Comparison of ENCODE assay signal across 8 cellular contexts in the genomic region with DNA sequence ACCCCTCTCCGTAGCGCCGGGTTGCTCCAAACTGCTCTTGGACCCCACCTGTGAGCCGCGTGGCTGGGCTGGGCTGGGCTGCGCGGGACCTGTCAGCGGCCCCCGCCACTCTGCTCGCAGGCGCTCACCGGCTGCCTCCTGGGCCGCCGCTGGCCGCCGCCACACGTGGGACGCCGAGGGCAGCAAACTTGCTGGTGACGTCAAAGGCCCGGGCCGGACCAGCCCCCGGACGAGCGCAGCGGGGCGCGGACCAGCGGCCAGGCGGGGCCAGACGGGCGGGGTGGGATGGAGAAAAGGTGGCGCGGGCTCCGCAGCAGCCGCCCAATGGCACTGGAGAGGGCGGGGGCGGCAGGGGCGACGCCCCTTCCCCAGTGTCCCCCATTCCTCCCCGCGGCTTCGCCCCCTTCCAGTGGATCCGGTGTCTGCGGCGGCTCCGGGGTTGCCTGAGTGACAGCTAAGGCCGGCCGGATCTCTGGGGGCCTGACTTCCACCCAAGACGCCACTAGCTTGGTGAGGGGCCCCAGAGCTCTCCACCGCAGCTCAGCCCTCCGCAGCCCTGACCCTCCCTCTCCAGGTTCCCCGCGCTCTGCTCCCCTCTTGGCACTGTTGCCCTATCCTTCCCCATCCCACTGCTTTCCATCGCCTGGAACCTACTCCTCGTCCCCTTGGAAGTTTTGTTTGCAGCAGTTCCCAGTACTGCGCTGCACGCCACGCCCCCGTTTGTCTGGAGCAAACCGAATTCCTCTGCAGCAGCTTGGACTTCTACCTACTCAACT. TPM values are rescaled to one million over a fixed set of nuclear protein-coding genes. Genes with fewer than 3 reads are reported as not detected.
DNase-seq lines count a peak whose midpoint lies in the region; ATAC-seq and TF ChIP-seq lines count a peak whose summit lies in the region.

Gene HS3ST3A1, minus strand, starts transcription at position 154 of the 776 bp plus-strand sequence. CDS start 800 bp downstream, outside the sequence.

- intact Hi-C loops in IMR-90 (cut with micrococcal nuclease) = loop anchor here (2.0 to 5.0 kb wide), 3 partner anchors 185 to 600 kb away; no protein-coding TSS in a partner anchor

- TF ChIP-seq CTCF in AG04450 (IDR thresholded peaks at IDR 0.05; ENCODE audit: low read depth, low read length) (no peak), IMR-90 (conservative IDR thresholded peaks at IDR 0.05; ENCODE audit: low read depth, low read length) (no peak), astrocyte of the spinal cord (IDR thresholded peaks at IDR 0.05; ENCODE audit: low read depth, low read length) (no peak)

- CTCF ChIA-PET in AG04450 (lab: Charles Lee) = interaction anchor here (0.5 to 1.4 kb wide), 4 partner anchors 8 to 696 kb away, joined by 3 to 6 read pairs (median 3); no protein-coding TSS in a partner anchor
- CTCF ChIA-PET in IMR-90 (lab: Yijun Ruan, JAX) = no interaction called here

- peak within 1 kb of the TSS; percentile 96 for H2AK9ac ChIP-seq in IMR-90 (replicated peaks; ENCODE audit: low read depth, low read length, poor library complexity)

- dilution Hi-C loops in IMR-90 (cut with HindIII; ENCODE audit: low sequenced_read_pairs, unreplicated experiment) = no loop called here

- in situ Hi-C loops in IMR-90 (cut with MboI; ENCODE audit: low sequenced_read_pairs) (no loop called here), astrocyte of the spinal cord (cut with HindIII; ENCODE audit: low sequenced_read_pairs) (no loop called here)

- TF ChIP-seq POLR2A in IMR-90 (IDR thresholded peaks at IDR 0.05; ENCODE audit: low read depth, low read length) (peak; percentile 73), GM18505 (IDR thresholded peaks at IDR 0.05; ENCODE audit: borderline replicate concordance, extremely low read depth, insufficient read depth, insufficient read length) (no peak)

- BruUV-seq in IMR-90 (replicated peaks; lab: Mats Ljungman, UMichigan) = no TSS peak

- peak within 1 kb of the TSS; percentile 71 for H3K56ac ChIP-seq in IMR-90 (ENCODE audit: extremely low read depth, insufficient read depth, low read length)

- peak within 1 kb of the TSS; percentile 92 for H3K14ac ChIP-seq in IMR-90 (replicated peaks; ENCODE audit: low read depth, low read length)

- H3K79me1 ChIP-seq in IMR-90 (ENCODE audit: low read depth in 1 of 2, low read length in 2 of 2) = peaks cover 0 to 17% of the 10 kb centered on the region in 2 experiments; a peak in 1 of 4 replicates

- peak within 1 kb of the TSS; percentile 80 for H2BK120ac ChIP-seq in IMR-90 (ENCODE audit: low read depth, low read length)

- H2AK5ac ChIP-seq in IMR-90 (ENCODE audit: low read depth, low read length) = peak within 1 kb of the TSS; percentile 66

- POLR2A ChIA-PET in AG04450 (lab: Yijun Ruan, JAX) (interaction anchor here (0.5 to 2.4 kb wide), 8 partner anchors 10 to 699 kb away, joined by 3 to 15 read pairs (median 5); partner anchors contain the start of gene HS3ST3B1), IMR-90 (lab: Charles Lee; ENCODE audit: unreplicated experiment) (interaction anchor here (0.8 kb wide), 1 partner anchor 699 kb away, joined by 4 read pairs; the partner anchor contains the start of gene HS3ST3B1)

- 0% methylated on average over 17 of the region's 61 CpGs; no CpG with 5 or more reads in 1 of the 2 experiments for WGBS in IMR-90 (ENCODE audit: extremely low coverage in 2 of 2, insufficient read length in 1 of 2), 2 experiments

- no peaks in the 10 kb centered on the region for H3K36me3 ChIP-seq in IMR-90 (ENCODE audit: control insufficient read depth, insufficient read depth, low read length)

- peak within 1 kb of the TSS; percentile 93 for H2BK5ac ChIP-seq in IMR-90 (ENCODE audit: low read depth, low read length, poor library complexity, severe bottlenecking)

- peak within 1 kb of the TSS; percentile 97 for H2AFZ ChIP-seq in IMR-90 (replicated peaks; ENCODE audit: low read length, poor library complexity)

- no peaks in the 10 kb centered on the region for H3K27me3 ChIP-seq in AG04450 (ENCODE audit: control insufficient read depth, insufficient read depth, low read length)
- H3K27me3 ChIP-seq in IMR-90 (ENCODE audit: control insufficient read depth, insufficient read depth, low read length) = no peaks in the 10 kb centered on the region

- peaks cover 0 to 2% of the 10 kb centered on the region in 2 donors for H3K36me3 Mint-ChIP-seq in stimulated activated naive B cell treated with anti-CD40 and anti-IgM and Interleukin-4, amounts not matched to agents 10 μg/mL and 1 μg/mL and 100 μg/mL, for 72 hours

- H3K4me3 ChIP-seq in AG04450 (ENCODE audit: low read depth, low read length) = peak within 1 kb of the TSS; percentile 87
- H3K4me3 ChIP-seq in IMR-90 (ENCODE audit: insufficient read depth, low read depth, low read length) = peak within 1 kb of the TSS; percentile 93
- H3K4me3 ChIP-seq in astrocyte of the spinal cord (ENCODE audit: low read depth, low read length) = peak within 1 kb of the TSS; percentile 86

- DNase-seq in AG04450 (ENCODE audit: low read depth, low spot score) (peak; percentile 65), IMR-90 (peak; percentile 82), astrocyte of the spinal cord (ENCODE audit: low read depth, low spot score) (peak; percentile 93), iPS-NIHi7 (ENCODE audit: extremely low spot score) (peak; percentile 86), NCI-H526 treated with DMSO at 0.1 percent for 48 hours (lab: John Stamatoyannopoulos, UW) (no peak)
- peak; percentile 8 for DNase-seq in stimulated activated naive B cell treated with anti-CD40 and anti-IgM and Interleukin-4, amounts not matched to agents 10 μg/mL and 1 μg/mL and 100 μg/mL, for 72 hours
- no peak for DNase-seq in activated effector memory CD4-positive, alpha-beta T cell treated with Interleukin-2 at 50 U/mL for 16 hours

- TF ChIP-seq RAD21 in IMR-90 (IDR thresholded peaks at IDR 0.05; ENCODE audit: low read length) = peak; percentile 10; the same call in 1 of the 2 replicates

- H3K4ac ChIP-seq in IMR-90 (ENCODE audit: low read depth, low read length) = peak within 1 kb of the TSS; percentile 90

- peak within 1 kb of the TSS; percentile 88 for H4K5ac ChIP-seq in IMR-90 (ENCODE audit: low read depth, low read length)

- H3K9me3 Mint-ChIP-seq in stimulated activated naive B cell treated with anti-CD40 and anti-IgM and Interleukin-4, amounts not matched to agents 10 μg/mL and 1 μg/mL and 100 μg/mL, for 72 hours = no peaks in the 10 kb centered on the region

- H3K23ac ChIP-seq in IMR-90 (ENCODE audit: low read depth, low read length) = peak within 1 kb of the TSS; percentile 91

- H2BK15ac ChIP-seq in IMR-90 (ENCODE audit: low read depth, low read length) = peak within 1 kb of the TSS; percentile 77; the same call in 2 of the 3 replicates

- peak within 1 kb of the TSS; percentile 86 for H3K27ac ChIP-seq in AG04450 (ENCODE audit: low read depth, low read length)
- peak within 1 kb of the TSS; percentile 98 for H3K27ac ChIP-seq in IMR-90 (ENCODE audit: insufficient read depth, low read length)

- peak within 1 kb of the TSS; percentile 99 for H3K9ac ChIP-seq in IMR-90 (ENCODE audit: low read depth, low read length)

- H4K20me1 ChIP-seq in IMR-90 (ENCODE audit: insufficient read depth, low read length) = no peaks in the 10 kb centered on the region

- H4K8ac ChIP-seq in IMR-90 (ENCODE audit: low read depth in 2 of 2, low read length in 2 of 2) = peak within 1 kb of the TSS; percentile 78; a peak in 3 of 4 replicates

- peaks cover 8 to 21% of the 10 kb centered on the region in 2 donors for H3K4me1 Mint-ChIP-seq in stimulated activated naive B cell treated with anti-CD40 and anti-IgM and Interleukin-4, amounts not matched to agents 10 μg/mL and 1 μg/mL and 100 μg/mL, for 72 hours

- no peaks in the 10 kb centered on the region for H3K9me1 ChIP-seq in IMR-90 (ENCODE audit: insufficient read depth, low read length)

- H3K4me2 ChIP-seq in IMR-90 (ENCODE audit: low read depth, low read length) = peak within 1 kb of the TSS; percentile 96

- peak within 1 kb of the TSS; percentile 56 for H2BK20ac ChIP-seq in IMR-90 (ENCODE audit: low read depth, low read length)

- peak within 1 kb of the TSS; percentile 73 to 85 for H3K4me3 Mint-ChIP-seq in stimulated activated naive B cell treated with anti-CD40 and anti-IgM and Interleukin-4, amounts not matched to agents 10 μg/mL and 1 μg/mL and 100 μg/mL, for 72 hours

- H3K18ac ChIP-seq in IMR-90 (ENCODE audit: low read depth, low read length) = peak within 1 kb of the TSS; percentile 90

- H4K91ac ChIP-seq in IMR-90 (ENCODE audit: insufficient read depth, low read depth, low read length) = peak within 1 kb of the TSS; percentile 90

- peaks cover 52 to 71% of the 10 kb centered on the region in 2 donors for H3K27me3 Mint-ChIP-seq in stimulated activated naive B cell treated with anti-CD40 and anti-IgM and Interleukin-4, amounts not matched to agents 10 μg/mL and 1 μg/mL and 100 μg/mL, for 72 hours

- no peaks in the 10 kb centered on the region for H3K4me1 ChIP-seq in IMR-90 (ENCODE audit: control insufficient read depth, insufficient read depth, low read length)

- H3K9me3 ChIP-seq in AG04450 (ENCODE audit: control insufficient read depth, insufficient read depth, low read length) (no peaks in the 10 kb centered on the region; the same call in 1 of the 2 replicates), IMR-90 (ENCODE audit: control insufficient read depth, insufficient read depth, low read length) (no peaks in the 10 kb centered on the region)

- H3K27ac Mint-ChIP-seq in stimulated activated naive B cell treated with anti-CD40 and anti-IgM and Interleukin-4, amounts not matched to agents 10 μg/mL and 1 μg/mL and 100 μg/mL, for 72 hours = peak within 1 kb of the TSS; percentile 65

- ATAC-seq in IMR-90 (ENCODE audit: low read depth) (peak; percentile 85), GM18505 (IDR thresholded peaks at IDR 0.05; ENCODE audit: unreplicated experiment) (no peak)
- peak; percentile 59 to 60 for ATAC-seq in stimulated activated naive B cell treated with anti-CD40 and anti-IgM and Interleukin-4, amounts not matched to agents 10 μg/mL and 1 μg/mL and 100 μg/mL, for 72 hours (replicated peaks)

TF ChIP-seq in IMR-90, 13 proteins besides CTCF, POLR2A, EP300 and RAD21 (continues in another document):
- TF ChIP-seq MAFK (IDR thresholded peaks at IDR 0.05; ENCODE audit: low read depth, low read length) (no peak), NFE2L2 (IDR thresholded peaks at IDR 0.05; ENCODE audit: low read depth, low read length) (no peak), CHD1 (IDR thresholded peaks at IDR 0.05; ENCODE audit: low read depth, low read length) (no peak; the same call in 1 of the 2 replicates), MAZ (IDR thresholded peaks at IDR 0.05; ENCODE audit: borderline replicate concordance, low read depth, low read length) (peak; percentile 92), RCOR1 (IDR thresholded peaks at IDR 0.05; ENCODE audit: insufficient replicate concordance, low read length) (peak; percentile 27), BHLHE40 (IDR thresholded peaks at IDR 0.05; ENCODE audit: low read depth, low read length) (peak; percentile 43; the same call in 1 of the 2 replicates)

RNA-seq across cellular contexts. Expression of gene HS3ST3A1, which starts in this region (rescaled TPM):
- polyA plus RNA-seq in AG04450 (2011; rRNA removed) (6.6 and 11.9 TPM in 2 replicates), IMR-90 (2012; rRNA removed) (8.8 and 11.9 TPM in 2 replicates)
- polyA minus RNA-seq in AG04450 (2011; rRNA and poly(A)+ RNA removed) = 3.6 and 4.2 TPM in 2 replicates
- 7.5 and 9.0 TPM in 2 replicates for total RNA-seq in IMR-90 (2012; rRNA removed)
- 4.1 and 14.2 TPM in 2 replicates for polyA plus RNA-seq in IMR-90 (2012; cell fraction: cytosol; rRNA removed)
- 16.3 and 27.2 TPM in 2 replicates for polyA plus RNA-seq in IMR-90 (2012; cell fraction: nucleus; rRNA removed; ENCODE audit: low replicate concordance)

Comparison
In these comparisons a context has a peak if more than half of its experiments do, and no peak if none do; other contexts are left out.
1. DNase-seq: peak in AG04450 (single experiment), IMR-90 (single experiment), astrocyte of the spinal cord (single experiment), iPS-NIHi7 (single experiment) and stimulated activated naive B cell treated with anti-CD40 and anti-IgM and Interleukin-4, amounts not matched to agents 10 μg/mL and 1 μg/mL and 100 μg/mL, for 72 hours (single experiment); none in activated effector memory CD4-positive, alpha-beta T cell treated with Interleukin-2 at 50 U/mL for 16 hours (single experiment) and NCI-H526 treated with DMSO at 0.1 percent for 48 hours (single experiment).
2. Peak in every context shown above with its lines, with median percentiles within 50 percentile points of each other: H3K4me3 ChIP-seq.